ENCODE assay signal across 23 cellular contexts in genomic region chrX:17025903-17026302, GRCh38.
"Had no signal": no experiment of that assay in that cellular context is flagged by ENCODE, and none has a peak within 500 bp of the region (broad histone marks: within the 10 kb centered on the region; RNA-seq: fewer than 3 reads in every experiment).

No MANE protein-coding gene starts in this region.

- H3K9me3 ChIP-seq: esophagus muscularis mucosa, heart left ventricle, left lung, ovary, prostate gland, tibial artery had no signal

- H3K4me3 ChIP-seq: esophagus muscularis mucosa, heart left ventricle, left lung, lung, ovary, prostate gland, skin epidermis, tibial artery had no signal

- H3K27ac ChIP-seq: esophagus muscularis mucosa, foreskin keratinocyte, heart left ventricle, left lung, ovary, prostate gland, skin epidermis, tibial artery had no signal

- H3K4me1 ChIP-seq: heart left ventricle, prostate gland had no signal

- H3K36me3 ChIP-seq: esophagus muscularis mucosa, heart left ventricle, left lung, ovary, prostate gland, tibial artery had no signal

- H3K27me3 ChIP-seq: foreskin keratinocyte, left lung, ovary, tibial artery had no signal

- FAIRE-seq: bronchial epithelial cell had no signal

- DNase-seq: activated B cell treated with CpG ODN at 0.5 μM for 24 hours; activated CD4-positive, alpha-beta T cell treated with anti-CD3 and anti-CD28 coated beads for 36 hours; activated CD8-positive, alpha-beta memory T cell treated with anti-CD3 and anti-CD28 coated beads, Interleukin-2, amount 10 ng/mL, durations not matched to agents 7 days and 5 days; activated CD8-positive, alpha-beta T cell treated with anti-CD3 and anti-CD28 coated beads, Interleukin-2, amount 10 ng/mL, durations not matched to agents 7 days and 5 days; activated naive CD4-positive, alpha-beta T cell; activated T-cell treated with anti-CD3 and anti-CD28 coated beads, Interleukin-2, amount 50 U/mL, for 72 hours; cortex of kidney; foreskin keratinocyte; heart left ventricle; kidney glomerular epithelial cell; left lung; naive B cell; ovary; retina; stimulated activated CD4-positive, alpha-beta T cell treated with anti-CD3 and anti-CD28 coated beads, Interleukin-4, amount 100 ng/mL, for 24 hours; stimulated activated naive CD8-positive, alpha-beta T cell treated with anti-CD3 and anti-CD28 coated beads, Interleukin-15, amount 100 ng/mL, for 72 hours; T-helper 1 cell; tibial artery had no signal
